23 cellular contexts compared by ENCODE assay signal in the genomic region with DNA sequence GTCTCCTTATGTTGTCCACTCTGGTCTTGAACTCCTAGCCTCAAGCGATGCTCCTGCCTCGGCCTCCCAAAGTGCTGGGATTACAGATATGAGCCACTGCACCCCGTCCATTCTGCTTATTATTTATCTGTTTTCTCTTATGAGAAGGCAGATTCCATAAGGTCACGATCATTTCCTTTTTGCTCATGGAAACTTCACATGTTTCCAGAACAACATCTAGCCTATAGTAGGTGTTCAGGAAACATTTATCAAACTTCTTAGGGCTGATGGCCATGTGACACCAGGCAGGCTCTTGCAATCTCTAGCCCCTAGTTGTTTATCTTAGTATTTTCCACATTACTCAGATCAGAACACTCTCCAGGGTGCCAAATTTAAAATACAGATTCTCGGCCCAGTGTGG.
DNase-seq lines count a peak whose midpoint lies in the region; TF ChIP-seq lines count a peak whose summit lies in the region.
"Had no signal": no experiment of that assay in that cellular context is flagged by ENCODE, and none has a peak within 500 bp of the region (broad histone marks: within the 10 kb centered on the region; RNA-seq: fewer than 3 reads in every experiment).

No MANE protein-coding gene starts in this region.

- H3K4me3 ChIP-seq in brain microvascular endothelial cell (ENCODE audit: low read depth, low read length) (no peak overlapping the region), esophagus muscularis mucosa (no peak overlapping the region), mesenchymal stem cell (ENCODE audit: insufficient read depth in 1 of 2, low read depth in 1 of 2, low read length in 2 of 2) (no peak overlapping the region)
- H3K4me3 ChIP-seq: A549, PC-9 had no signal

- peaks cover 21% of the 10 kb centered on the region for H3K9me3 Mint-ChIP-seq in chondrocyte (ENCODE audit: low read depth)
- H3K9me3 Mint-ChIP-seq: HFFc6 had no signal

- no peak overlapping the region for H3K18ac ChIP-seq in mesenchymal stem cell (ENCODE audit: low read depth in 1 of 2, low read length in 2 of 2)

- TF ChIP-seq CTCF in brain microvascular endothelial cell (IDR thresholded peaks at IDR 0.05; ENCODE audit: low read depth, low read length, missing control alignments) (no peak), esophagus muscularis mucosa (IDR thresholded peaks at IDR 0.05) (no peak), chondrocyte (IDR thresholded peaks at IDR 0.05) (no peak)

- H3K4me1 ChIP-seq in esophagus muscularis mucosa (no peaks in the 10 kb centered on the region), mesenchymal stem cell (ENCODE audit: control insufficient read depth, insufficient read depth, low read depth, low read length) (no peaks in the 10 kb centered on the region)
- H3K4me1 ChIP-seq: A549 had no signal

- H4K91ac ChIP-seq in mesenchymal stem cell (ENCODE audit: low read length) = no peak overlapping the region

- intact Hi-C loops in esophagus muscularis mucosa (cut with DNase I) = no loop called here

- H2AFZ ChIP-seq in mesenchymal stem cell (ENCODE audit: low read depth, low read length) = no peak overlapping the region
- H2AFZ ChIP-seq: PC-9 had no signal

- in situ Hi-C loops in brain microvascular endothelial cell (cut with HindIII; ENCODE audit: low pct_ligation_motif_present, low sequenced_read_pairs) = no loop called here

- H3K4me3 Mint-ChIP-seq in chondrocyte (ENCODE audit: unreplicated experiment) = no peak overlapping the region
- H3K4me3 Mint-ChIP-seq: B cell, CD14-positive monocyte, HFFc6 had no signal

- no peak overlapping the region for H3K14ac ChIP-seq in mesenchymal stem cell (ENCODE audit: low read length in 2 of 2)

- H3K27ac Mint-ChIP-seq in chondrocyte (ENCODE audit: unreplicated experiment) = no peak overlapping the region
- H3K27ac Mint-ChIP-seq: B cell, CD14-positive monocyte, HFFc6 had no signal

- H3K4me2 ChIP-seq in mesenchymal stem cell (ENCODE audit: low read length, poor library complexity, severe bottlenecking) = no peak overlapping the region
- H3K4me2 ChIP-seq: A549, PC-9 had no signal

- H3K9me3 ChIP-seq in esophagus muscularis mucosa = peaks cover 0 to 5% (median 0%) of the 10 kb centered on the region in 4 donors
- H3K9me3 ChIP-seq in mesenchymal stem cell (ENCODE audit: control insufficient read depth, low read length) = peaks cover 11% of the 10 kb centered on the region
- H3K9me3 ChIP-seq: A549 had no signal

- H2BK15ac ChIP-seq in mesenchymal stem cell (ENCODE audit: low read depth, poor library complexity, severe bottlenecking) = no peak overlapping the region

- H3K27me3 Mint-ChIP-seq in chondrocyte (ENCODE audit: low read depth) = no peaks in the 10 kb centered on the region
- H3K27me3 Mint-ChIP-seq: B cell had no signal

- H3K4ac ChIP-seq in mesenchymal stem cell (ENCODE audit: low read depth in 1 of 2, low read length in 2 of 2) = no peak overlapping the region

- no peak for TF ChIP-seq POLR2A in esophagus muscularis mucosa (IDR thresholded peaks at IDR 0.05; ENCODE audit: low read depth)

- H2BK12ac ChIP-seq in mesenchymal stem cell (ENCODE audit: low read length in 2 of 2) = no peak overlapping the region

- H3K4me1 Mint-ChIP-seq in chondrocyte (ENCODE audit: low read depth) = peaks cover 5% of the 10 kb centered on the region

- H2AK5ac ChIP-seq in mesenchymal stem cell (ENCODE audit: low read length, severe bottlenecking) = no peak overlapping the region

- H4K8ac ChIP-seq in mesenchymal stem cell (ENCODE audit: low read length) = no peak overlapping the region

- WGBS in esophagus muscularis mucosa = 95% methylated on average over 5 of the region's 5 CpGs
- 81% methylated on average over 5 of the region's 5 CpGs for whole genome bisulfite sequencing in mesenchymal stem cell

- no peak overlapping the region for H3K23ac ChIP-seq in mesenchymal stem cell (ENCODE audit: low read length in 2 of 2)

- no peaks in the 10 kb centered on the region for H3K27me3 ChIP-seq in brain microvascular endothelial cell (replicated peaks)
- H3K27me3 ChIP-seq in esophagus muscularis mucosa = no peaks in the 10 kb centered on the region
- H3K27me3 ChIP-seq in mesenchymal stem cell (ENCODE audit: control insufficient read depth in 1 of 2, insufficient read depth in 1 of 2, low read length in 2 of 2) = no peaks in the 10 kb centered on the region

- no peak overlapping the region for H3K9ac ChIP-seq in mesenchymal stem cell (ENCODE audit: low read length)

- peaks cover 4% of the 10 kb centered on the region for H3K36me3 Mint-ChIP-seq in chondrocyte (ENCODE audit: low read depth)
- H3K36me3 Mint-ChIP-seq: CD14-positive monocyte had no signal

- peaks cover 2% of the 10 kb centered on the region for H3K79me1 ChIP-seq in mesenchymal stem cell (replicated peaks; ENCODE audit: low read length, poor library complexity, severe bottlenecking)

- H3K36me3 ChIP-seq in brain microvascular endothelial cell (replicated peaks) (no peaks in the 10 kb centered on the region), esophagus muscularis mucosa (no peaks in the 10 kb centered on the region), mesenchymal stem cell (ENCODE audit: control insufficient read depth in 1 of 2, insufficient read depth in 2 of 2, low read depth in 1 of 2, low read length in 2 of 2) (no peaks in the 10 kb centered on the region)

- no peak overlapping the region for H2BK120ac ChIP-seq in mesenchymal stem cell (ENCODE audit: low read depth, low read length)

- DNase-seq in HT1080 (ENCODE audit: low read depth) (peak; percentile 7), brain microvascular endothelial cell (peak; percentile 15), esophagus muscularis mucosa (ENCODE audit: extremely low spot score) (peak; percentile 42), mesenchymal stem cell (peak; percentile 9), chondrocyte (ENCODE audit: low spot score) (no peak), pons (ENCODE audit: low spot score) (no peak), NCI-H1417 treated with DMSO at 0.1 percent for 48 hours (lab: John Stamatoyannopoulos, UW) (no peak)
- DNase-seq in activated CD8-positive, alpha-beta memory T cell treated with anti-CD3 and anti-CD28 coated beads, Interleukin-2, amount 50 U/mL, for 4 hours = no peak
- DNase-seq: GF-D8, H7, KBM-7, MM.1S, NCI-H1092, NCI-H1436 treated with DMSO at 0.1 percent for 48 hours, NCI-H1930, NCI-H510A, PC-9, SHP77 treated with DMSO at 0.1 percent for 48 hours had no signal

- no peak overlapping the region for H3K27ac ChIP-seq in brain microvascular endothelial cell
- H3K27ac ChIP-seq in esophagus muscularis mucosa (replicated peaks in 1 of 4) = no peak overlapping the region
- H3K27ac ChIP-seq in mesenchymal stem cell (ENCODE audit: low read length, poor library complexity, severe bottlenecking) = no peak overlapping the region
- H3K27ac ChIP-seq: A549, PC-9, RWPE1 had no signal

- TF ChIP-seq EP300 in esophagus muscularis mucosa (IDR thresholded peaks at IDR 0.05) = no peak

- H2BK5ac ChIP-seq in mesenchymal stem cell (ENCODE audit: low read depth, low read length, poor library complexity, severe bottlenecking) = no peak overlapping the region

Comparison
In these comparisons a context has a peak if more than half of its experiments do, and no peak if none do; other contexts are left out.
1. DNase-seq: peak in HT1080 (single experiment), brain microvascular endothelial cell (single experiment), esophagus muscularis mucosa (single experiment) and mesenchymal stem cell (single experiment); none in chondrocyte (single experiment), pons (single experiment), activated CD8-positive, alpha-beta memory T cell treated with anti-CD3 and anti-CD28 coated beads, Interleukin-2, amount 50 U/mL, for 4 hours (single experiment) and NCI-H1417 treated with DMSO at 0.1 percent for 48 hours (single experiment).